Comparison of ENCODE assay signal across 1 cellular context in the genomic region with DNA sequence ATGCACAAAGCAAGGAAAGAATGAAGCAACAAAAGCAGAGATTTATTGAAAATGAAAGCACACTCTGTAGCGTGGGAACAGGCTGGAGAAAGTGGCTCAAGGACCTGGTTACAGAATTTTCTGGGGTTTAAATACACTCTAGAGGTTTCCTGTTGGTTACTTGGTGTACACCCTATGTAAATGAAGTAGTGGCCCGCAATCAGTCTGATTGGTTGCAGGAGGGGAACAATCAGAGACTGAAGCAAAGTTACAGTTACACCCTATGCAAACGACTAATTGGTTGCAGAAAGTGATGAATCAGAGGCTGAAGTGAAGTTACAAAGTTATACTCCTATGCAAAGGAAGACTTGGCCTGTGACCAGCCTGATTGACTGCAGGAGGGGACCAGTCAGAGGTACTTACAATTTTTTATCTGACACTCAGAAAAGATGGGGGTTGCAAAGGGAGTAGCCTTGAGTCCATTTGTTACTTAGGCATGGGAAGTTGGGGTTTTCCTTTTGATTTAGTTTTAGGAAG.
TF ChIP-seq lines count a peak whose summit lies in the region.

No MANE protein-coding gene starts in this region.

TF ChIP-seq in HCT116, 20 proteins besides CTCF, POLR2A, EP300 and RAD21 (continued from another document):
- TF ChIP-seq, protein P1, sequence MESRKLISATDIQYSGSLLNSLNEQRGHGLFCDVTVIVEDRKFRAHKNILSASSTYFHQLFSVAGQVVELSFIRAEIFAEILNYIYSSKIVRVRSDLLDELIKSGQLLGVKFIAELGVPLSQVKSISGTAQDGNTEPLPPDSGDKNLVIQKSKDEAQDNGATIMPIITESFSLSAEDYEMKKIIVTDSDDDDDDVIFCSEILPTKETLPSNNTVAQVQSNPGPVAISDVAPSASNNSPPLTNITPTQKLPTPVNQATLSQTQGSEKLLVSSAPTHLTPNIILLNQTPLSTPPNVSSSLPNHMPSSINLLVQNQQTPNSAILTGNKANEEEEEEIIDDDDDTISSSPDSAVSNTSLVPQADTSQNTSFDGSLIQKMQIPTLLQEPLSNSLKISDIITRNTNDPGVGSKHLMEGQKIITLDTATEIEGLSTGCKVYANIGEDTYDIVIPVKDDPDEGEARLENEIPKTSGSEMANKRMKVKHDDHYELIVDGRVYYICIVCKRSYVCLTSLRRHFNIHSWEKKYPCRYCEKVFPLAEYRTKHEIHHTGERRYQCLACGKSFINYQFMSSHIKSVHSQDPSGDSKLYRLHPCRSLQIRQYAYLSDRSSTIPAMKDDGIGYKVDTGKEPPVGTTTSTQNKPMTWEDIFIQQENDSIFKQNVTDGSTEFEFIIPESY (IDR thresholded peaks at IDR 0.05; ENCODE audit: extremely low read depth, insufficient replicate concordance, low read length): no peak
- no peak for TF ChIP-seq FOSL1 (IDR thresholded peaks at IDR 0.05; ENCODE audit: low read depth)
- TF ChIP-seq CEBPB (IDR thresholded peaks at IDR 0.05; ENCODE audit: low read depth): no peak
- no peak for TF ChIP-seq SP1 (IDR thresholded peaks at IDR 0.05; ENCODE audit: low read depth)
- TF ChIP-seq, protein P2, sequence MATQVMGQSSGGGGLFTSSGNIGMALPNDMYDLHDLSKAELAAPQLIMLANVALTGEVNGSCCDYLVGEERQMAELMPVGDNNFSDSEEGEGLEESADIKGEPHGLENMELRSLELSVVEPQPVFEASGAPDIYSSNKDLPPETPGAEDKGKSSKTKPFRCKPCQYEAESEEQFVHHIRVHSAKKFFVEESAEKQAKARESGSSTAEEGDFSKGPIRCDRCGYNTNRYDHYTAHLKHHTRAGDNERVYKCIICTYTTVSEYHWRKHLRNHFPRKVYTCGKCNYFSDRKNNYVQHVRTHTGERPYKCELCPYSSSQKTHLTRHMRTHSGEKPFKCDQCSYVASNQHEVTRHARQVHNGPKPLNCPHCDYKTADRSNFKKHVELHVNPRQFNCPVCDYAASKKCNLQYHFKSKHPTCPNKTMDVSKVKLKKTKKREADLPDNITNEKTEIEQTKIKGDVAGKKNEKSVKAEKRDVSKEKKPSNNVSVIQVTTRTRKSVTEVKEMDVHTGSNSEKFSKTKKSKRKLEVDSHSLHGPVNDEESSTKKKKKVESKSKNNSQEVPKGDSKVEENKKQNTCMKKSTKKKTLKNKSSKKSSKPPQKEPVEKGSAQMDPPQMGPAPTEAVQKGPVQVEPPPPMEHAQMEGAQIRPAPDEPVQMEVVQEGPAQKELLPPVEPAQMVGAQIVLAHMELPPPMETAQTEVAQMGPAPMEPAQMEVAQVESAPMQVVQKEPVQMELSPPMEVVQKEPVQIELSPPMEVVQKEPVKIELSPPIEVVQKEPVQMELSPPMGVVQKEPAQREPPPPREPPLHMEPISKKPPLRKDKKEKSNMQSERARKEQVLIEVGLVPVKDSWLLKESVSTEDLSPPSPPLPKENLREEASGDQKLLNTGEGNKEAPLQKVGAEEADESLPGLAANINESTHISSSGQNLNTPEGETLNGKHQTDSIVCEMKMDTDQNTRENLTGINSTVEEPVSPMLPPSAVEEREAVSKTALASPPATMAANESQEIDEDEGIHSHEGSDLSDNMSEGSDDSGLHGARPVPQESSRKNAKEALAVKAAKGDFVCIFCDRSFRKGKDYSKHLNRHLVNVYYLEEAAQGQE (IDR thresholded peaks at IDR 0.05; ENCODE audit: low read depth): no peak
- TF ChIP-seq ZFX (IDR thresholded peaks at IDR 0.05): no peak
- TF ChIP-seq SIN3A (IDR thresholded peaks at IDR 0.05; ENCODE audit: low read depth): no peak
- TF ChIP-seq TCF7L2 (IDR thresholded peaks at IDR 0.05; ENCODE audit: borderline replicate concordance, extremely low read depth, insufficient read depth, insufficient read length): no peak
- TF ChIP-seq, protein P3, sequence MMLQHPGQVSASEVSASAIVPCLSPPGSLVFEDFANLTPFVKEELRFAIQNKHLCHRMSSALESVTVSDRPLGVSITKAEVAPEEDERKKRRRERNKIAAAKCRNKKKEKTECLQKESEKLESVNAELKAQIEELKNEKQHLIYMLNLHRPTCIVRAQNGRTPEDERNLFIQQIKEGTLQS (IDR thresholded peaks at IDR 0.05): no peak
- no peak for TF ChIP-seq ELF1 (IDR thresholded peaks at IDR 0.05; ENCODE audit: borderline replicate concordance, low read depth)
